ENCODE assay signal across 25 cellular contexts in genomic region chr22:26047920-26048319, GRCh38.
"Had no signal": no experiment of that assay in that cellular context is flagged by ENCODE, and none has a peak within 500 bp of the region (broad histone marks: within the 10 kb centered on the region; RNA-seq: fewer than 3 reads in every experiment).

No MANE protein-coding gene starts in this region.

- H3K27ac ChIP-seq: colonic mucosa, epithelial cell of prostate, esophagus squamous epithelium, gastrocnemius medialis, heart right ventricle, left lung, lower lobe of right lung had no signal

- DNase-seq: colonic mucosa; cortex of kidney; effector CD8-positive, alpha-beta T cell; effector memory CD8-positive, alpha-beta T cell; endodermal cell; erythroblast; esophagus squamous epithelium; foreskin fibroblast; foreskin melanocyte; gastrocnemius medialis; glutamatergic neuron; head of caudate nucleus; heart right ventricle; hippocampal formation; left cardiac atrium; left lung; left ventricle myocardium superior; lower lobe of right lung; mesenchymal stem cell; mucosa of descending colon; naive B cell had no signal

- FAIRE-seq: endometrium, islet of Langerhans, keratinocyte had no signal
